Comparison of ENCODE assay signal across 11 cellular contexts in the genomic region with DNA sequence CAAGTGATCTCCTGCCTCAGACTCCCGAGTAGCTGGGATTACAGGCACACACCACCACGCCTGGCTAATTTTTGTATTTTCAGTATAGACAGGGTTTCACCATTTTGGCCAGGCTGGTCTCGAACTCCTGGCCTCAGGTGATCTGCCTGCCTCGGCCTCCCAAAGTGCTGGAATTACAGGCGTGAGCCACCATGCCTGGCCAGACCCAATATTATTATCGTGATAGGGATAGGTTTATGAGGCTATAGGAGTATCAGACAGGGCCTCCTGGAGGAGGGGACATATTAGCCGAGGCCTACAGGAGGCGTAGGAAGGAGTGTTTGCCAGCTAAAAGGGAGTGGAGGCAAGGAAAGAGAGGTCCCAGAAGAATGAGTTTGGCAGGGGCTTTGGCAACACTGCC. TPM values are rescaled to one million over a fixed set of nuclear protein-coding genes. Genes with fewer than 3 reads are reported as not detected.
DNase-seq lines count a peak whose midpoint lies in the region; ATAC-seq and TF ChIP-seq lines count a peak whose summit lies in the region.
"Not testable (repeated sequence)": the region's sequence is repeated elsewhere in the genome, so short reads cannot be mapped to it uniquely, and the experiment has no call there.
"Had no signal": no experiment of that assay in that cellular context is flagged by ENCODE, and none has a peak within 500 bp of the region (broad histone marks: within the 10 kb centered on the region; RNA-seq: fewer than 3 reads in every experiment).

No MANE protein-coding gene starts in this region.

- not testable (repeated sequence) for H3K4me3 ChIP-seq in AG04450 (ENCODE audit: low read depth, low read length); GM23248; SJSA1; breast epithelium; fibroblast of the aortic adventitia (ENCODE audit: low read depth, low read length); muscle layer of duodenum (ENCODE audit: low read depth in 1 of 2, low read length in 2 of 2)

- H3K9me2 ChIP-seq in GM23248 (ENCODE audit: insufficient read depth), result not testable (repeated sequence)

- peaks cover 79% of the 10 kb centered on the region for H3K4me1 Mint-ChIP-seq in activated T-cell treated with anti-CD3 and anti-CD28 coated beads, Interleukin-2, amount 50 U/mL, for 72 hours (ENCODE audit: low read depth)
- H3K4me1 Mint-ChIP-seq in stimulated activated memory B cell treated with anti-CD40 and anti-IgM and Interleukin-4, amounts not matched to agents 10 μg/mL and 1 μg/mL and 100 μg/mL, for 72 hours, result peaks cover 89% of the 10 kb centered on the region

- H3K27ac Mint-ChIP-seq in activated T-cell treated with anti-CD3 and anti-CD28 coated beads, Interleukin-2, amount 50 U/mL, for 72 hours, result peak overlapping the region; percentile 97
- H3K27ac Mint-ChIP-seq in stimulated activated memory B cell treated with anti-CD40 and anti-IgM and Interleukin-4, amounts not matched to agents 10 μg/mL and 1 μg/mL and 100 μg/mL, for 72 hours, result peak overlapping the region; percentile 93

- not testable (repeated sequence) for TF ChIP-seq POLR2A in breast epithelium (IDR thresholded peaks at IDR 0.05)

- TF ChIP-seq CTCF in AG04450 (IDR thresholded peaks at IDR 0.05; ENCODE audit: low read depth, low read length); breast epithelium (IDR thresholded peaks at IDR 0.05): not testable (repeated sequence)
- peak; percentile 28 for TF ChIP-seq CTCF in fibroblast of the aortic adventitia (IDR thresholded peaks at IDR 0.05; ENCODE audit: insufficient read depth, low read length)

- DNase-seq in AG04450 (ENCODE audit: low read depth, low spot score); GM23248; SJSA1 (ENCODE audit: low read depth in 1 of 2, low spot score in 2 of 2); activated T-cell treated with anti-CD3 and anti-CD28 coated beads, Interleukin-2, amount 50 U/mL, for 72 hours; breast epithelium (ENCODE audit: low spot score in 2 of 2); fibroblast of the aortic adventitia (ENCODE audit: low read depth): not testable (repeated sequence)

- peak overlapping the region; percentile 57 for H3K9ac ChIP-seq in GM23248

- peak overlapping the region; percentile 61 to 66 for H3K4me3 Mint-ChIP-seq in activated T-cell treated with anti-CD3 and anti-CD28 coated beads, Interleukin-2, amount 50 U/mL, for 72 hours
- peak overlapping the region; percentile 13 for H3K4me3 Mint-ChIP-seq in stimulated activated memory B cell treated with anti-CD40 and anti-IgM and Interleukin-4, amounts not matched to agents 10 μg/mL and 1 μg/mL and 100 μg/mL, for 72 hours

- H3K36me3 Mint-ChIP-seq in activated T-cell treated with anti-CD3 and anti-CD28 coated beads, Interleukin-2, amount 50 U/mL, for 72 hours (ENCODE audit: insufficient read depth in 2 of 2), result peaks cover 8 to 17% of the 10 kb centered on the region in 2 donors
- H3K36me3 Mint-ChIP-seq in stimulated activated memory B cell treated with anti-CD40 and anti-IgM and Interleukin-4, amounts not matched to agents 10 μg/mL and 1 μg/mL and 100 μg/mL, for 72 hours, result peaks cover 37% of the 10 kb centered on the region

- intact Hi-C loops in breast epithelium (cut with DNase I; ENCODE audit: low total_unique reads), result not testable (repeated sequence)

- H2AFZ ChIP-seq in GM23248, result not testable (repeated sequence)

- H3K9me3 Mint-ChIP-seq in activated T-cell treated with anti-CD3 and anti-CD28 coated beads, Interleukin-2, amount 50 U/mL, for 72 hours; stimulated activated memory B cell treated with anti-CD40 and anti-IgM and Interleukin-4, amounts not matched to agents 10 μg/mL and 1 μg/mL and 100 μg/mL, for 72 hours: not testable (repeated sequence)

- not testable (repeated sequence) for H3K27me3 Mint-ChIP-seq in activated T-cell treated with anti-CD3 and anti-CD28 coated beads, Interleukin-2, amount 50 U/mL, for 72 hours (ENCODE audit: low read depth); stimulated activated memory B cell treated with anti-CD40 and anti-IgM and Interleukin-4, amounts not matched to agents 10 μg/mL and 1 μg/mL and 100 μg/mL, for 72 hours

- H3K27ac ChIP-seq in AG04450 (ENCODE audit: low read depth, low read length) (peak overlapping the region; percentile 88), GM23248 (peak overlapping the region; percentile 77), SJSA1 (peak overlapping the region; percentile 91), breast epithelium (peak overlapping the region; percentile 84 to 88), muscle layer of duodenum (ENCODE audit: low read length) (peak overlapping the region; percentile 56)

- in situ Hi-C loops in GM23248 (cut with MboI), result not testable (repeated sequence)

- peak overlapping the region; percentile 51 for H3K4me2 ChIP-seq in GM23248 (ENCODE audit: unreplicated experiment)

- WGBS in GM23248 (ENCODE audit: low coverage in 1 of 2, low lambda C conversion rate in 2 of 2, missing lambda C conversion rate in 2 of 2), 2 experiments, result 71 to 72% methylated on average over 8 of the region's 8 CpGs

- not testable (repeated sequence) for H4K20me1 ChIP-seq in GM23248 (ENCODE audit: insufficient read depth)

- not testable (repeated sequence) for H3K79me2 ChIP-seq in GM23248 (ENCODE audit: insufficient read depth)

- H3K9me3 ChIP-seq in AG04450 (ENCODE audit: control insufficient read depth, insufficient read depth, low read length); GM23248 (ENCODE audit: low read depth); SJSA1 (replicated peaks); breast epithelium; muscle layer of duodenum (ENCODE audit: control insufficient read depth in 1 of 2, low read length in 2 of 2): not testable (repeated sequence)

- H3K36me3 ChIP-seq in GM23248 (ENCODE audit: low read depth); breast epithelium; muscle layer of duodenum (ENCODE audit: control insufficient read depth in 1 of 2, insufficient read depth in 2 of 2, low read length in 2 of 2): not testable (repeated sequence)
- peaks cover 12% of the 10 kb centered on the region; the same call in 1 of the 2 replicates for H3K36me3 ChIP-seq in SJSA1

- POLR2A ChIA-PET in AG04450 (lab: Yijun Ruan, JAX), result interaction anchor here (0.7 to 1.6 kb wide), 5 partner anchors 8 to 96 kb away, joined by 3 to 14 read pairs (median 5); a partner anchor contains a TSS

- not testable (repeated sequence) for H3K27me3 ChIP-seq in AG04450 (ENCODE audit: control insufficient read depth, insufficient read depth, low read length); GM23248 (replicated peaks; ENCODE audit: insufficient read depth); SJSA1 (replicated peaks); breast epithelium; muscle layer of duodenum (ENCODE audit: low read depth, low read length)

- H3K4me1 ChIP-seq in GM23248 (ENCODE audit: insufficient read depth), result peaks cover 53% of the 10 kb centered on the region
- peaks cover 43% of the 10 kb centered on the region for H3K4me1 ChIP-seq in SJSA1 (replicated peaks)
- not testable (repeated sequence) for H3K4me1 ChIP-seq in breast epithelium; muscle layer of duodenum (ENCODE audit: control insufficient read depth in 1 of 2, insufficient read depth in 2 of 2, low read length in 2 of 2)

- CTCF ChIA-PET in AG04450 (lab: Charles Lee), result interaction anchor here (1.2 to 4.0 kb wide), 6 partner anchors 8 to 96 kb away, joined by 4 to 30 read pairs (median 6); a partner anchor contains a TSS

- ATAC-seq in activated T-cell treated with anti-CD3 and anti-CD28 coated beads, Interleukin-2, amount 50 U/mL, for 72 hours (replicated peaks in 1 of 2); stimulated activated memory B cell treated with anti-CD40 and anti-IgM and Interleukin-4, amounts not matched to agents 10 μg/mL and 1 μg/mL and 100 μg/mL, for 72 hours: not testable (repeated sequence)

- peaks cover 44% of the 10 kb centered on the region for H3F3A ChIP-seq in GM23248 (ENCODE audit: insufficient read depth)

RNA-seq across cellular contexts. Expression of a gene that starts 9.9 kb away (rescaled TPM):
- polyA plus RNA-seq in AG04450 (2011; rRNA removed) (9.2 and 12.1 TPM in 2 replicates), GM23248 (2016; fragmentation: Nextera tagmentation; extraction: Ambion mirVana) (23.2 and 25.7 TPM in 2 replicates)
- 8.3 and 8.9 TPM in 2 replicates for polyA minus RNA-seq in AG04450 (2011; rRNA and poly(A)+ RNA removed)
- 11.5 and 13.0 TPM in 2 replicates for total RNA-seq in GM23248 (2014; rRNA removed; shearing (Covaris generic))
- total RNA-seq in SJSA1 (2014; rRNA removed; shearing (Covaris generic)), result 9.4 and 29.9 TPM in 2 replicates
- 10 to 100 TPM; 85.3 to 96.4 TPM for total RNA-seq in activated T-cell treated with anti-CD3 and anti-CD28 coated beads, Interleukin-2, amount 50 U/mL, for 72 hours
- total RNA-seq in breast epithelium (10 to 100 TPM; 10.6 to 29.9 (median 20.6) TPM), fibroblast of the aortic adventitia (ENCODE audit: low replicate concordance) (18.6 and 25.0 TPM in 2 replicates)

RNA-seq across cellular contexts. Expression of a gene that starts 16.1 kb away (rescaled TPM):
- polyA plus RNA-seq in AG04450 (2011; rRNA removed) (0.12 and 0.32 TPM in 2 replicates), GM23248 (2016; fragmentation: Nextera tagmentation; extraction: Ambion mirVana) (9.4 and 11.9 TPM in 2 replicates)
- polyA minus RNA-seq in AG04450 (2011; rRNA and poly(A)+ RNA removed), result 0.23 and 0.35 TPM in 2 replicates
- 8.7 and 13.7 TPM in 2 replicates for total RNA-seq in GM23248 (2014; rRNA removed; shearing (Covaris generic))
- total RNA-seq in SJSA1 (2014; rRNA removed; shearing (Covaris generic)), result 1.6 and 5.1 TPM in 2 replicates
- 100 to 1,000 TPM in 1 of 2 donors, 10 to 100 TPM in 1; 91.6 to 118 TPM for total RNA-seq in activated T-cell treated with anti-CD3 and anti-CD28 coated beads, Interleukin-2, amount 50 U/mL, for 72 hours
- total RNA-seq in breast epithelium (10 to 100 TPM in 2 of 3 donors, 1 to 10 TPM in 1; 1.9 to 61.9 (median 28.2) TPM), fibroblast of the aortic adventitia (ENCODE audit: low replicate concordance) (1.2 and 39.9 TPM in 2 replicates)

RNA-seq across cellular contexts. Expression of a gene that starts 37.6 kb away (rescaled TPM):
- polyA plus RNA-seq in AG04450 (2011; rRNA removed) (0.66 and 0.88 TPM in 2 replicates), GM23248 (2016; fragmentation: Nextera tagmentation; extraction: Ambion mirVana) (1.1 and 1.4 TPM in 2 replicates)
- polyA minus RNA-seq in AG04450 (2011; rRNA and poly(A)+ RNA removed), result 0.43 and 0.97 TPM in 2 replicates
- total RNA-seq in GM23248 (2014; rRNA removed; shearing (Covaris generic)), result 0.32 and 0.76 TPM in 2 replicates
- total RNA-seq in SJSA1 (2014; rRNA removed; shearing (Covaris generic)), result 0.24 TPM in 1 of 2 replicates, not detected in the other
- 1 to 10 TPM in 1 of 2 donors, under 1 TPM in 1; 0.21 to 1.1 TPM for total RNA-seq in activated T-cell treated with anti-CD3 and anti-CD28 coated beads, Interleukin-2, amount 50 U/mL, for 72 hours
- total RNA-seq in breast epithelium (1 to 10 TPM in 2 of 3 donors, under 1 TPM in 1; 0.48 to 7.2 (median 6.2) TPM), fibroblast of the aortic adventitia (ENCODE audit: low replicate concordance) (0.72 and 1.1 TPM in 2 replicates)
- total RNA-seq: A172 had no signal

RNA-seq across cellular contexts. Expression of a gene that starts 48.8 kb away (rescaled TPM):
- not detected in 2 replicates for polyA plus RNA-seq in AG04450 (2011; rRNA removed)
- polyA minus RNA-seq in AG04450 (2011; rRNA and poly(A)+ RNA removed), result not detected in 2 replicates
- total RNA-seq in GM23248 (2014; rRNA removed; shearing (Covaris generic)), result not detected in 2 replicates
- not detected in 2 replicates for polyA plus RNA-seq in GM23248 (2016; fragmentation: Nextera tagmentation; extraction: Ambion mirVana)
- total RNA-seq in SJSA1 (2014; rRNA removed; shearing (Covaris generic)), result not detected in 2 replicates
- total RNA-seq in activated T-cell treated with anti-CD3 and anti-CD28 coated beads, Interleukin-2, amount 50 U/mL, for 72 hours, result not detected
- total RNA-seq in breast epithelium, result not detected
- not detected in 2 replicates for total RNA-seq in fibroblast of the aortic adventitia (ENCODE audit: low replicate concordance)
- total RNA-seq: A172, GM23338, myocyte had no signal
- polyA plus RNA-seq: GM23338 had no signal
